Comparison of ENCODE assay signal across 16 cellular contexts in genomic region chr4:126687655-126688358, GRCh38.
DNase-seq lines count a peak whose midpoint lies in the region; ATAC-seq and TF ChIP-seq lines count a peak whose summit lies in the region.
"Had no signal": no experiment of that assay in that cellular context is flagged by ENCODE, and none has a peak within 500 bp of the region (broad histone marks: within the 10 kb centered on the region; RNA-seq: fewer than 3 reads in every experiment).

No MANE protein-coding gene starts in this region.

- no peak for ATAC-seq in GM23338
- ATAC-seq in left ventricle myocardium superior = peak; percentile 74
- ATAC-seq in HG03280 (IDR thresholded peaks at IDR 0.05; ENCODE audit: unreplicated experiment) = no peak
- no peak for ATAC-seq in GM21423 (IDR thresholded peaks at IDR 0.05; ENCODE audit: unreplicated experiment)
- no peak for ATAC-seq in HG03097 (IDR thresholded peaks at IDR 0.05; ENCODE audit: low FRiP score, unreplicated experiment)

- H3K4me1 Mint-ChIP-seq in GM23338 = 0 out of 3 replicates have a peak, but pooled peaks cover 3% of the 10 kb centered on the region

- H3K9me3 ChIP-seq in SK-N-MC (ENCODE audit: low read depth, low read length) = no peaks in the 10 kb centered on the region
- H3K9me3 ChIP-seq: HAP-1 had no signal

- TF ChIP-seq CTCF in AG10803 (conservative IDR thresholded peaks at IDR 0.05; ENCODE audit: low read length) (no peak), GM23338 (conservative IDR thresholded peaks at IDR 0.05; ENCODE audit: low read depth in 2 of 2) (no peak)

- H3K27me3 Mint-ChIP-seq in GM23338 (ENCODE audit: insufficient read depth, low read depth, poor library complexity) = no peaks in the 10 kb centered on the region

- no peaks in the 10 kb centered on the region for H3K4me1 ChIP-seq in GM23338 (ENCODE audit: insufficient read depth)
- H3K4me1 ChIP-seq: HAP-1 had no signal

- no peaks in the 10 kb centered on the region for H3K36me3 ChIP-seq in GM23338 (ENCODE audit: insufficient read depth)
- H3K36me3 ChIP-seq in SK-N-MC (ENCODE audit: insufficient read depth, low read length) = peaks cover 4% of the 10 kb centered on the region; the same call in 1 of the 2 replicates
- H3K36me3 ChIP-seq: HAP-1 had no signal

- no peaks in the 10 kb centered on the region for H3K9me2 ChIP-seq in GM23338 (ENCODE audit: insufficient read depth)

- H3K27ac ChIP-seq in GM23338 (ENCODE audit: low read depth) = no peak overlapping the region
- H3K27ac ChIP-seq in SK-N-MC = peak overlapping the region; percentile 8; the same call in 1 of the 2 replicates
- H3K27ac ChIP-seq: C4-2B, PC-9 had no signal

- no peaks in the 10 kb centered on the region for H3K27me3 ChIP-seq in GM23338 (ENCODE audit: insufficient read depth)

- no peaks in the 10 kb centered on the region for H4K20me1 ChIP-seq in GM23338 (replicated peaks; ENCODE audit: insufficient read depth)

- DNase-seq in AG10803 (ENCODE audit: low read depth) (peak; percentile 17), GM23338 (ENCODE audit: low spot score) (no peak), SK-N-MC (ENCODE audit: low read depth, low spot score) (no peak), left ventricle myocardium superior (no peak), NCI-H2107 (lab: John Stamatoyannopoulos, UW) (no peak)
- DNase-seq: KBM-7, MM.1S, NCI-H1092 treated with DMSO at 0.1 percent for 48 hours, NCI-H2081 treated with DMSO at 0.1 percent for 48 hours, NCI-H226, PC-9 had no signal

- no peaks in the 10 kb centered on the region for H3K79me2 ChIP-seq in GM23338 (replicated peaks; ENCODE audit: insufficient read depth)

- no peak overlapping the region for H3K4me3 Mint-ChIP-seq in GM23338

- H3K9me3 Mint-ChIP-seq in GM23338 = no peaks in the 10 kb centered on the region

- H3K36me3 Mint-ChIP-seq in GM23338 (ENCODE audit: low read depth) = no peaks in the 10 kb centered on the region

- H3K4me2 ChIP-seq in GM23338 = no peak overlapping the region
- H3K4me2 ChIP-seq: PC-9 had no signal

- H3K4me3 ChIP-seq in AG10803 (ENCODE audit: low read length) = no peak overlapping the region
- no peak overlapping the region for H3K4me3 ChIP-seq in GM23338
- H3K4me3 ChIP-seq in SK-N-MC = no peak overlapping the region
- H3K4me3 ChIP-seq: HAP-1, PC-9 had no signal

- H3K27ac Mint-ChIP-seq in GM23338 = no peak overlapping the region

- no peak overlapping the region for H3K9ac ChIP-seq in SK-N-MC (ENCODE audit: insufficient read length)

- H3F3A ChIP-seq in GM23338 (replicated peaks; ENCODE audit: low read depth) = no peaks in the 10 kb centered on the region

- peak overlapping the region; percentile 69; the same call in 1 of the 2 replicates for H2AFZ ChIP-seq in GM23338
- H2AFZ ChIP-seq: PC-9 had no signal

- intact Hi-C loops in left ventricle myocardium superior (cut with micrococcal nuclease) = no loop called here

TF ChIP-seq in GM23338, 12 proteins besides CTCF, POLR2A, EP300 and RAD21 (continues in another document):
- no peak for TF ChIP-seq NANOG (IDR thresholded peaks at IDR 0.05; ENCODE audit: borderline replicate concordance)
- TF ChIP-seq EZH2 (IDR thresholded peaks at IDR 0.05; ENCODE audit: low read depth, unreplicated experiment) = no peak
- TF ChIP-seq EZH2phosphoT487 (IDR thresholded peaks at IDR 0.05; ENCODE audit: unreplicated experiment) = no peak
- TF ChIP-seq STAT1 (IDR thresholded peaks at IDR 0.05; ENCODE audit: unreplicated experiment) = no peak
- no peak for TF ChIP-seq ETS1 (IDR thresholded peaks at IDR 0.05)
- no peak for TF ChIP-seq CREB1 (CRISPR knock-in tag; IDR thresholded peaks at IDR 0.05; ENCODE audit: low read depth)
- TF ChIP-seq ZNF331 (CRISPR knock-in tag; IDR thresholded peaks at IDR 0.05; ENCODE audit: low read depth) = no peak
- no peak for TF ChIP-seq ZNF114 (CRISPR knock-in tag; IDR thresholded peaks at IDR 0.05)
- TF ChIP-seq JUNB (IDR thresholded peaks at IDR 0.05; ENCODE audit: unreplicated experiment) = no peak
- TF ChIP-seq REST (IDR thresholded peaks at IDR 0.05; ENCODE audit: unreplicated experiment) = no peak
